Comparison of ENCODE assay signal across 15 cellular contexts in the genomic region with DNA sequence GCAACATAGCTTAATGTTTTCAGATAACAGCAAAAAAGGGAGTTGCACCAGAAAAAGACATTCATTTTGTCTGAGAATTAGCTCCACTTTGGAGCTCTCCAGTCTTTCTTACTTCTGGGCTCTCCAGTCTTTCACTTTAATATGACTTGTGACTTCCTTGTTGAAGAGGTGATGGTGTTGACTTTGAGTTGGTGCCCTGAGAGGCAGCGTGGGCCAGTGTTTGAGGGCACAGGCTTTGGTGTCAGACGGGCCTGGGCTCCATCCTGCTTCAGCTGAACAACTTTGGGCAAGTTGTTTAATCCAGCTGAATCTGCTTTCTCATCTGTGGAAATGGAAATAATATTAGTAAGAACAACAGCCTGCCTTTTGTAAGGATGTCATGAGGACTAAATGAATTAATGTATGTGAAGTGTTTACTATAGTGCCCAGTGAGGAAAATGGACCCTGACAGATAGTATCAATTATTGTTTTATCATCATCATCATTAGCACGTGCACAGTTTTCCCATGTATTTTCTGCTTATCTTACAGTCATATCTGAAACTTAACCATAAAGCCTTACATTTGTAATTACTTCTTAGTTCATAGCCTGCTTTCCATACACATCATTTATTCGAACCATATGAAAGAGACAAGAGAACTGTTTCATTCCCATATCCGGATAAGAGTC.
"Had no signal": no experiment of that assay in that cellular context is flagged by ENCODE, and none has a peak within 500 bp of the region (broad histone marks: within the 10 kb centered on the region; RNA-seq: fewer than 3 reads in every experiment).

No MANE protein-coding gene starts in this region.

- H3K79me2 ChIP-seq: hepatocyte had no signal

- DNase-seq: esophagus squamous epithelium; foreskin keratinocyte; natural killer cell; posterior cingulate gyrus; stimulated activated CD4-positive, alpha-beta T cell treated with anti-CD3 and anti-CD28 coated beads, Interleukin-2, amount 100 ng/mL, for 24 hours; stimulated activated naive CD4-positive, alpha-beta T cell; stomach; thyroid gland; uterus had no signal

- ATAC-seq: foreskin keratinocyte, natural killer cell, sciatic nerve had no signal

- H3K4me2 ChIP-seq: hepatocyte had no signal

- H3K27me3 Mint-ChIP-seq: dendritic cell treated with granulocyte-macrophage colony-stimulating factor and Interleukin-4, amounts not matched to agents 40 ng/mL and 50 ng/mL, for 4 days; type B pancreatic cell had no signal

- H2AFZ ChIP-seq: hepatocyte had no signal

- H3K27me3 ChIP-seq: esophagus squamous epithelium, foreskin keratinocyte, hepatocyte, stomach, thyroid gland, uterus had no signal

- H3K36me3 Mint-ChIP-seq: natural killer cell had no signal

- H3K27ac Mint-ChIP-seq: dendritic cell treated with granulocyte-macrophage colony-stimulating factor and Interleukin-4, amounts not matched to agents 40 ng/mL and 50 ng/mL, for 4 days; natural killer cell; type B pancreatic cell had no signal

- H3K4me3 Mint-ChIP-seq: dendritic cell treated with granulocyte-macrophage colony-stimulating factor and Interleukin-4, amounts not matched to agents 40 ng/mL and 50 ng/mL, for 4 days; natural killer cell; neural crest cell; type B pancreatic cell had no signal

- H3K4me3 ChIP-seq: esophagus squamous epithelium, hepatocyte, stomach, thyroid gland, uterus had no signal

- H3K4me1 Mint-ChIP-seq: natural killer cell had no signal

- H3K27ac ChIP-seq: esophagus squamous epithelium, foreskin keratinocyte, hepatocyte, stomach, thyroid gland, uterus had no signal

- H3K9me3 ChIP-seq: esophagus squamous epithelium, stomach, thyroid gland, uterus had no signal

- FAIRE-seq: colon had no signal

- H3K4me1 ChIP-seq: esophagus squamous epithelium, foreskin keratinocyte, stomach, thyroid gland, uterus had no signal

- H3K36me3 ChIP-seq: uterus had no signal

- H3K9me3 Mint-ChIP-seq: dendritic cell treated with granulocyte-macrophage colony-stimulating factor and Interleukin-4, amounts not matched to agents 40 ng/mL and 50 ng/mL, for 4 days; natural killer cell; type B pancreatic cell had no signal
